In the genomic region with DNA sequence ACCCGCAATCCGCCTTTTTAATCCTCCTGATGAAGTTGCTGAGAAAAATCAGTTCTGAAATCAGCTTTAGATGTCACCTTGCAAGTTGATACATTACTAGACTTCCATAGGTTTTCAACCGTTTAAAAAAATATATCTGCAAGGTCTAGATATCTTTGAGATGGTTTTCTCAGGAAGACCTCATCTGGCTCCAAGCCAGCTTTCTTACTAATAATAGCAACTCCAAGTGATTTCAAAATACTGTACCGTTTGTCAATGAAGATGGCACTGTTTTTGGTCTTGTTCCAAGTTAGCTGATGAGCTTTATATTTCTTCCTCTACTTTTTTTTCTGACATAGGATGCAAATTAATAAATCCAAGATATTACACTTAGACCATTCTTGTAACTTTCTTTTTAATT, we compare ENCODE assay signal across 20 cellular contexts. TPM values are rescaled to one million over a fixed set of nuclear protein-coding genes. Genes with fewer than 3 reads are reported as not detected.
DNase-seq lines count a peak whose midpoint lies in the region; ATAC-seq and TF ChIP-seq lines count a peak whose summit lies in the region.
"Had no signal": no experiment of that assay in that cellular context is flagged by ENCODE, and none has a peak within 500 bp of the region (broad histone marks: within the 10 kb centered on the region; RNA-seq: fewer than 3 reads in every experiment).

No MANE protein-coding gene starts in this region.

- peaks cover 22% of the 10 kb centered on the region for H3K4me1 ChIP-seq in mammary epithelial cell (ENCODE audit: insufficient read depth, low read length)

- no peak overlapping the region for H3K4me3 Mint-ChIP-seq in MCF 10A (ENCODE audit: unreplicated experiment)
- H3K4me3 Mint-ChIP-seq in stimulated activated memory B cell treated with anti-CD40 and anti-IgM and Interleukin-4, amounts not matched to agents 10 μg/mL and 1 μg/mL and 100 μg/mL, for 72 hours = no peak overlapping the region
- H3K4me3 Mint-ChIP-seq: B cell, nephron progenitor cell had no signal

- in situ Hi-C loops in mammary epithelial cell (cut with MboI; ENCODE audit: low sequenced_read_pairs in 2 of 2) = no loop called here

- H3K4me1 Mint-ChIP-seq in MCF 10A (ENCODE audit: insufficient read depth, unreplicated experiment) = peaks cover 21% of the 10 kb centered on the region
- peaks cover 30% of the 10 kb centered on the region for H3K4me1 Mint-ChIP-seq in stimulated activated memory B cell treated with anti-CD40 and anti-IgM and Interleukin-4, amounts not matched to agents 10 μg/mL and 1 μg/mL and 100 μg/mL, for 72 hours
- H3K4me1 Mint-ChIP-seq: nephron progenitor cell had no signal

- H3K4me2 ChIP-seq in mammary epithelial cell (ENCODE audit: insufficient read depth, low read depth, low read length) = no peak overlapping the region
- H3K4me2 ChIP-seq: hepatocyte, SK-N-SH had no signal

- no peaks in the 10 kb centered on the region for H3K27me3 ChIP-seq in mammary epithelial cell (ENCODE audit: insufficient read depth, low read length)
- H3K27me3 ChIP-seq: hepatocyte, tibial nerve had no signal

- H3K79me2 ChIP-seq in mammary epithelial cell (ENCODE audit: insufficient read depth, low read length) = peaks cover 79% of the 10 kb centered on the region
- H3K79me2 ChIP-seq: hepatocyte had no signal

- H3K36me3 Mint-ChIP-seq in MCF 10A (ENCODE audit: insufficient read depth, unreplicated experiment) = no peaks in the 10 kb centered on the region
- H3K36me3 Mint-ChIP-seq in stimulated activated memory B cell treated with anti-CD40 and anti-IgM and Interleukin-4, amounts not matched to agents 10 μg/mL and 1 μg/mL and 100 μg/mL, for 72 hours = peaks cover 9% of the 10 kb centered on the region

- no peak overlapping the region for H3K4me3 ChIP-seq in mammary epithelial cell (replicated peaks in 1 of 3; ENCODE audit: insufficient read depth in 1 of 3, low read depth in 2 of 3, low read length in 3 of 3)
- H3K4me3 ChIP-seq: hepatocyte, tibial nerve had no signal

- H3K36me3 ChIP-seq in mammary epithelial cell (ENCODE audit: insufficient read depth, low read length) = no peaks in the 10 kb centered on the region
- H3K36me3 ChIP-seq: tibial nerve had no signal

- no peak overlapping the region for H2AFZ ChIP-seq in mammary epithelial cell (ENCODE audit: low read depth, low read length)
- H2AFZ ChIP-seq: hepatocyte had no signal

- CTCF ChIA-PET in MCF 10A (lab: Yijun Ruan, JAX) = interaction anchor here (0.6 to 1.3 kb wide), 2 partner anchors 90 to 1679 kb away, joined by 3 read pairs; no protein-coding TSS in a partner anchor
- CTCF ChIA-PET in mammary epithelial cell (lab: Charles Lee; ENCODE audit: low non-redundant PET) = no interaction called here

- no peak for ATAC-seq in stimulated activated memory B cell treated with anti-CD40 and anti-IgM and Interleukin-4, amounts not matched to agents 10 μg/mL and 1 μg/mL and 100 μg/mL, for 72 hours
- ATAC-seq in GM18873 (IDR thresholded peaks at IDR 0.05; ENCODE audit: low FRiP score, unreplicated experiment) (no peak), GM19452 (IDR thresholded peaks at IDR 0.05; ENCODE audit: unreplicated experiment) (no peak)

- TF ChIP-seq CTCF in MCF 10A (IDR thresholded peaks at IDR 0.05; ENCODE audit: unreplicated experiment) (no peak), mammary epithelial cell (conservative IDR thresholded peaks at IDR 0.05 in 1 of 2, IDR thresholded peaks at IDR 0.05 in 1 of 2; ENCODE audit: extremely low read depth in 1 of 2, insufficient read depth in 1 of 2, low read depth in 1 of 2, low read length in 2 of 2) (no peak)

- no peaks in the 10 kb centered on the region for H3K9me3 ChIP-seq in mammary epithelial cell (replicated peaks; ENCODE audit: insufficient read depth, low read length)
- H3K9me3 ChIP-seq: SK-N-SH, tibial nerve had no signal

- intact Hi-C loops in MCF 10A (cut with micrococcal nuclease) (loop anchor here (5.0 kb wide), 1 partner anchor 49 kb away; no protein-coding TSS in a partner anchor), mammary epithelial cell (cut with micrococcal nuclease) (loop anchor here (2.0 kb wide), 1 partner anchor 38 kb away; no protein-coding TSS in a partner anchor)

- WGBS in mammary epithelial cell (ENCODE audit: low coverage, missing lambda C conversion rate) = 52% methylated on average over 4 of the region's 4 CpGs

- H3K9me3 Mint-ChIP-seq in MCF 10A (ENCODE audit: unreplicated experiment) = no peaks in the 10 kb centered on the region
- H3K9me3 Mint-ChIP-seq in stimulated activated memory B cell treated with anti-CD40 and anti-IgM and Interleukin-4, amounts not matched to agents 10 μg/mL and 1 μg/mL and 100 μg/mL, for 72 hours = no peaks in the 10 kb centered on the region
- H3K9me3 Mint-ChIP-seq: nephron progenitor cell had no signal

- H3K27ac Mint-ChIP-seq in MCF 10A (ENCODE audit: low read depth, unreplicated experiment) = peak overlapping the region; percentile 21
- peak overlapping the region; percentile 50 for H3K27ac Mint-ChIP-seq in stimulated activated memory B cell treated with anti-CD40 and anti-IgM and Interleukin-4, amounts not matched to agents 10 μg/mL and 1 μg/mL and 100 μg/mL, for 72 hours
- H3K27ac Mint-ChIP-seq: B cell, nephron progenitor cell had no signal

- POLR2A ChIA-PET in MCF 10A (lab: Yijun Ruan, JAX) = interaction anchor here (0.7 to 0.8 kb wide), 2 partner anchors 17 to 1408 kb away, joined by 3 to 4 read pairs; no protein-coding TSS in a partner anchor

- BruUV-seq in MCF 10A (replicated peaks; lab: Mats Ljungman, UMichigan) = no TSS peak
- BruUV-seq in mammary epithelial cell (replicated peaks; lab: Mats Ljungman, UMichigan) = no TSS peak

- no peak overlapping the region for H3K27ac ChIP-seq in mammary epithelial cell (ENCODE audit: insufficient read depth, low read depth, low read length)
- H3K27ac ChIP-seq: hepatocyte, tibial nerve had no signal

- no peak overlapping the region for H3K9ac ChIP-seq in mammary epithelial cell (ENCODE audit: insufficient read depth, low read length)
- H3K9ac ChIP-seq: SK-N-SH had no signal

- H4K20me1 ChIP-seq in mammary epithelial cell (ENCODE audit: insufficient read depth, low read length) = no peaks in the 10 kb centered on the region

- H3K27me3 Mint-ChIP-seq in MCF 10A (ENCODE audit: insufficient read depth, unreplicated experiment) = no peaks in the 10 kb centered on the region
- H3K27me3 Mint-ChIP-seq in stimulated activated memory B cell treated with anti-CD40 and anti-IgM and Interleukin-4, amounts not matched to agents 10 μg/mL and 1 μg/mL and 100 μg/mL, for 72 hours = no peaks in the 10 kb centered on the region
- H3K27me3 Mint-ChIP-seq: B cell had no signal

- DNase-seq in MCF 10A (ENCODE audit: unreplicated experiment) = peak; percentile 34
- no peak for DNase-seq in mammary epithelial cell
- DNase-seq in MV-4-11 (lab: John Stamatoyannopoulos, UW) = peak; percentile 71
- peak; percentile 20 for DNase-seq in amniotic epithelial cell (ENCODE audit: low read depth)
- DNase-seq in DMS 273 (lab: John Stamatoyannopoulos, UW; ENCODE audit: unreplicated experiment) = no peak
- DNase-seq: caudate nucleus; effector memory CD4-positive, alpha-beta T cell; H7; kidney; NCI-H1092; NCI-H2171; NCI-H774; nephron progenitor cell; SK-N-SH had no signal

- dilution Hi-C loops in mammary epithelial cell (cut with HindIII; ENCODE audit: low sequenced_read_pairs) = no loop called here

RNA-seq across cellular contexts. Expression of a gene that starts 40.3 kb away (rescaled TPM):
- total RNA-seq in MCF 10A (2022) (4.4 TPM in 2 replicates), mammary epithelial cell (10 to 100 TPM in 1 of 2 donors, 1 to 10 TPM in 1; 6.5 to 17.2 TPM)
- 12.7 TPM for polyA plus RNA-seq in mammary epithelial cell
- polyA minus RNA-seq in mammary epithelial cell = 10.6 TPM

Comparison
In these comparisons a context has a peak if more than half of its experiments do, and no peak if none do; other contexts are left out.
1. DNase-seq: peak in MCF 10A (single experiment), MV-4-11 (single experiment) and amniotic epithelial cell (single experiment); none in mammary epithelial cell (single experiment) and DMS 273 (single experiment).